Comparison of ENCODE assay signal across 32 cellular contexts in genomic region chr1:180742663-180743062, GRCh38.
"Had no signal": no experiment of that assay in that cellular context is flagged by ENCODE, and none has a peak within 500 bp of the region (broad histone marks: within the 10 kb centered on the region; RNA-seq: fewer than 3 reads in every experiment).

No MANE protein-coding gene starts in this region.

- H3K4me3 ChIP-seq: ascending aorta, cardiac muscle cell had no signal

- DNase-seq: activated CD4-positive, alpha-beta memory T cell treated with anti-CD3 and anti-CD28 coated beads, Interleukin-2, amount 10 ng/mL, durations not matched to agents 7 days and 5 days; activated CD4-positive, alpha-beta T cell treated with anti-CD3 and anti-CD28 coated beads for 1 hour; activated CD4-positive, alpha-beta T cell treated with anti-CD3 and anti-CD28 coated beads for 36 hours; activated CD4-positive, alpha-beta T cell treated with anti-CD3 and anti-CD28 coated beads for 48 hours; activated CD4-positive, alpha-beta T cell treated with anti-CD3 and anti-CD28 coated beads, Interleukin-2, amount 10 ng/mL, durations not matched to agents 7 days and 5 days; activated CD4-positive, alpha-beta T cell treated with anti-CD3 and anti-CD28 coated beads, Interleukin-2, amount 50 U/mL, for 48 hours; activated CD4-positive, CD25-positive, alpha-beta regulatory T cell; activated CD8-positive, alpha-beta memory T cell treated with anti-CD3 and anti-CD28 coated beads for 24 hours; activated CD8-positive, alpha-beta memory T cell treated with anti-CD3 and anti-CD28 coated beads, Interleukin-2, amount 10 ng/mL, durations not matched to agents 7 days and 5 days; activated CD8-positive, alpha-beta memory T cell treated with anti-CD3 and anti-CD28 coated beads, Interleukin-2, amount 50 U/mL, for 48 hours; activated CD8-positive, alpha-beta T cell treated with anti-CD3 and anti-CD28 coated beads, Interleukin-2, amount 10 ng/mL, durations not matched to agents 7 days and 5 days; activated effector memory CD4-positive, alpha-beta T cell treated with Interleukin-2 at 50 U/mL for 16 hours; activated gamma-delta T cell; activated naive CD4-positive, alpha-beta T cell treated with anti-CD3 and anti-CD28 coated beads, Interleukin-2, amount 10 ng/mL, durations not matched to agents 7 days and 5 days; activated naive CD4-positive, alpha-beta T cell treated with Interleukin-2 at 50 U/mL for 16 hours; activated naive CD8-positive, alpha-beta T cell treated with anti-CD3 and anti-CD28 coated beads, Interleukin-2, amount 10 ng/mL, durations not matched to agents 7 days and 5 days; activated naive CD8-positive, alpha-beta T cell treated with anti-CD3 and anti-CD28 coated beads, Interleukin-2, amount 50 U/mL, for 24 hours; activated T-cell treated with anti-CD3 and anti-CD28 coated beads, Interleukin-2, amount 50 U/mL, for 24 hours; activated T-cell treated with anti-CD3 and anti-CD28 coated beads, Interleukin-2, amount 50 U/mL, for 48 hours; amygdala; anterior cingulate cortex; caudate nucleus; cerebellar nuclear complex; T-helper 1 cell; T-helper 2 cell; T-helper 9 cell; WERI-Rb-1 had no signal

- H3K27ac ChIP-seq: ascending aorta, cardiac muscle cell, WERI-Rb-1 had no signal

- H3K36me3 ChIP-seq: ascending aorta, cardiac muscle cell, WERI-Rb-1 had no signal

- H3K27me3 ChIP-seq: ascending aorta, cardiac muscle cell had no signal

- FAIRE-seq: bronchial epithelial cell had no signal

- ATAC-seq: activated CD4-positive, alpha-beta T cell treated with anti-CD3 and anti-CD28 coated beads for 36 hours; activated CD4-positive, CD25-positive, alpha-beta regulatory T cell treated with anti-CD3 and anti-CD28 coated beads, Interleukin-2, amount 50 U/mL, for 24 hours; activated CD8-positive, alpha-beta memory T cell treated with anti-CD3 and anti-CD28 coated beads, Interleukin-2, amount 10 ng/mL, durations not matched to agents 7 days and 5 days; activated CD8-positive, alpha-beta T cell treated with anti-CD3 and anti-CD28 coated beads, Interleukin-2, amount 10 ng/mL, durations not matched to agents 7 days and 5 days; activated naive CD8-positive, alpha-beta T cell treated with anti-CD3 and anti-CD28 coated beads, Interleukin-2, amount 50 U/mL, for 24 hours; WTC11 had no signal

- H3K4me1 ChIP-seq: ascending aorta had no signal
